In genomic region chr14:33996450-33996849, GRCh38 we compare ENCODE assay signal across 26 cellular contexts. TPM values are rescaled to one million over a fixed set of nuclear protein-coding genes. Genes with fewer than 3 reads are reported as not detected.
DNase-seq lines count a peak whose midpoint lies in the region; ATAC-seq and TF ChIP-seq lines count a peak whose summit lies in the region.
"Had no signal": no experiment of that assay in that cellular context is flagged by ENCODE, and none has a peak within 500 bp of the region (broad histone marks: within the 10 kb centered on the region; RNA-seq: fewer than 3 reads in every experiment).

No MANE protein-coding gene starts in this region.

- no peaks in the 10 kb centered on the region for H3K4me1 ChIP-seq in IMR-90 (ENCODE audit: control insufficient read depth, insufficient read depth, low read length)
- H3K4me1 ChIP-seq: ascending aorta, SJCRH30, spleen had no signal

- no peak overlapping the region for H3K4me2 ChIP-seq in IMR-90 (ENCODE audit: low read depth, low read length)

- H4K5ac ChIP-seq in IMR-90 (ENCODE audit: low read depth, low read length) = no peak overlapping the region

- H2BK5ac ChIP-seq in IMR-90 (ENCODE audit: low read depth, low read length, poor library complexity, severe bottlenecking) = peak overlapping the region; percentile 24

- in situ Hi-C loops in IMR-90 (cut with MboI; ENCODE audit: low sequenced_read_pairs) = no loop called here

- no peak overlapping the region for H3K23ac ChIP-seq in IMR-90 (ENCODE audit: low read depth, low read length)

- dilution Hi-C loops in IMR-90 (cut with HindIII; ENCODE audit: low sequenced_read_pairs, unreplicated experiment) = no loop called here

- H3K4me3 Mint-ChIP-seq in T-helper 17 cell = peak overlapping the region; percentile 7
- H3K4me3 Mint-ChIP-seq: activated CD4-positive, alpha-beta T cell treated with anti-CD3 and anti-CD28 coated beads, Interleukin-2, amount 10 ng/mL, durations not matched to agents 24 days and 14 days; activated naive CD8-positive, alpha-beta T cell treated with anti-CD3 and anti-CD28 coated beads for 36 hours; CD4-positive, alpha-beta T cell; mesothelial cell of epicardium; stimulated activated naive CD8-positive, alpha-beta T cell treated with anti-CD3 and anti-CD28 coated beads, Interleukin-15, Interleukin-2, amounts not matched to agents 100 ng/mL and 50 ng/mL, for 24 hours had no signal

- no peaks in the 10 kb centered on the region for H3K36me3 ChIP-seq in IMR-90 (ENCODE audit: control insufficient read depth, insufficient read depth, low read length)
- H3K36me3 ChIP-seq: ascending aorta, SJCRH30, spleen had no signal

- H3K4me1 Mint-ChIP-seq in T-helper 17 cell = peaks cover 17% of the 10 kb centered on the region
- H3K4me1 Mint-ChIP-seq: activated naive CD8-positive, alpha-beta T cell treated with anti-CD3 and anti-CD28 coated beads for 36 hours had no signal

- no peak overlapping the region for H3K56ac ChIP-seq in IMR-90 (ENCODE audit: extremely low read depth, insufficient read depth, low read length)

- H3K27ac ChIP-seq in IMR-90 (ENCODE audit: insufficient read depth, low read length) = no peak overlapping the region
- H3K27ac ChIP-seq: ascending aorta, SJCRH30, spleen had no signal

- no peaks in the 10 kb centered on the region for H3K27me3 ChIP-seq in IMR-90 (ENCODE audit: control insufficient read depth, insufficient read depth, low read length)
- H3K27me3 ChIP-seq: ascending aorta, SJCRH30, spleen had no signal

- no peak overlapping the region for H3K4ac ChIP-seq in IMR-90 (ENCODE audit: low read depth, low read length)

- H2AK5ac ChIP-seq in IMR-90 (ENCODE audit: low read depth, low read length) = no peak overlapping the region

- CTCF ChIA-PET in IMR-90 (lab: Yijun Ruan, JAX) = no interaction called here

- no peak overlapping the region for H3K27ac Mint-ChIP-seq in T-helper 17 cell
- H3K27ac Mint-ChIP-seq: activated CD4-positive, alpha-beta T cell treated with anti-CD3 and anti-CD28 coated beads, Interleukin-2, amount 10 ng/mL, durations not matched to agents 24 days and 14 days; activated naive CD8-positive, alpha-beta T cell treated with anti-CD3 and anti-CD28 coated beads for 36 hours; CD4-positive, alpha-beta T cell; mesothelial cell of epicardium; stimulated activated naive CD8-positive, alpha-beta T cell treated with anti-CD3 and anti-CD28 coated beads, Interleukin-15, Interleukin-2, amounts not matched to agents 100 ng/mL and 50 ng/mL, for 24 hours had no signal

- no peak overlapping the region for H3K14ac ChIP-seq in IMR-90 (replicated peaks; ENCODE audit: low read depth, low read length)

- no peaks in the 10 kb centered on the region for H3K9me1 ChIP-seq in IMR-90 (ENCODE audit: insufficient read depth, low read length)

- no peak overlapping the region for H2BK15ac ChIP-seq in IMR-90 (ENCODE audit: low read depth, low read length)

- no peaks in the 10 kb centered on the region for H4K20me1 ChIP-seq in IMR-90 (ENCODE audit: insufficient read depth, low read length)

- H3K9ac ChIP-seq in IMR-90 (ENCODE audit: low read depth, low read length) = no peak overlapping the region

- no peak for TF ChIP-seq POLR2A in IMR-90 (IDR thresholded peaks at IDR 0.05; ENCODE audit: low read depth, low read length)

- intact Hi-C loops in IMR-90 (cut with micrococcal nuclease) = no loop called here

- H2BK20ac ChIP-seq in IMR-90 (ENCODE audit: low read depth, low read length) = no peak overlapping the region

- ATAC-seq in IMR-90 (ENCODE audit: low read depth) (no peak), T-helper 17 cell (no peak)
- ATAC-seq: right cardiac atrium had no signal

- peaks cover 10% of the 10 kb centered on the region for H3K36me3 Mint-ChIP-seq in T-helper 17 cell (ENCODE audit: low read depth)
- H3K36me3 Mint-ChIP-seq: mesothelial cell of epicardium had no signal

- H2AK9ac ChIP-seq in IMR-90 (replicated peaks; ENCODE audit: low read depth, low read length, poor library complexity) = no peak overlapping the region

- H3K9me3 ChIP-seq in IMR-90 (ENCODE audit: control insufficient read depth, insufficient read depth, low read length) = no peaks in the 10 kb centered on the region
- H3K9me3 ChIP-seq in T-helper 17 cell (ENCODE audit: control insufficient read depth, low read length, poor library complexity, severe bottlenecking) = no peaks in the 10 kb centered on the region
- H3K9me3 ChIP-seq: ascending aorta, SJCRH30, spleen had no signal

- POLR2A ChIA-PET in IMR-90 (lab: Charles Lee; ENCODE audit: unreplicated experiment) = no interaction called here

- H3K18ac ChIP-seq in IMR-90 (ENCODE audit: low read depth, low read length) = no peak overlapping the region

- H2BK120ac ChIP-seq in IMR-90 (ENCODE audit: low read depth, low read length) = no peak overlapping the region

- DNase-seq in COLO668 (lab: John Stamatoyannopoulos, UW; ENCODE audit: unreplicated experiment) (peak; percentile 85), IMR-90 (no peak), NCI-H2107 (lab: John Stamatoyannopoulos, UW) (peak; percentile 79), T-helper 17 cell (no peak), NOMO-1 treated with DMSO at 0.1 percent for 48 hours (lab: John Stamatoyannopoulos, UW; ENCODE audit: unreplicated experiment) (no peak), OCI-M1 (lab: John Stamatoyannopoulos, UW) (no peak)
- DNase-seq in activated CD8-positive, alpha-beta memory T cell treated with anti-CD3 and anti-CD28 coated beads for 24 hours = no peak
- DNase-seq: activated CD4-positive, alpha-beta T cell treated with anti-CD3 and anti-CD28 coated beads, Interleukin-2, amount 10 ng/mL, durations not matched to agents 24 days and 14 days; activated effector memory CD4-positive, alpha-beta T cell treated with anti-CD3 and anti-CD28 coated beads, Interleukin-2, amount 50 U/mL, for 16 hours; activated naive CD8-positive, alpha-beta T cell treated with anti-CD3 and anti-CD28 coated beads for 36 hours; activated T-cell treated with anti-CD3 and anti-CD28 coated beads, Interleukin-2, amount 50 U/mL, for 1 hour; CD4-positive, alpha-beta T cell; EL; MV-4-11; NCI-H69; posterior cingulate gyrus; right cardiac atrium; RPMI8226; SJCRH30; spleen; stimulated activated CD4-positive, alpha-beta T cell treated with anti-CD3 and anti-CD28 coated beads, Interleukin-2, amount 100 ng/mL, for 24 hours; stimulated activated CD8-positive, alpha-beta memory T cell treated with anti-CD3 and anti-CD28 coated beads, Interleukin-4, amount 100 ng/mL, for 48 hours had no signal

- no peak overlapping the region for H2AFZ ChIP-seq in IMR-90 (replicated peaks; ENCODE audit: low read length, poor library complexity)

- H3K79me1 ChIP-seq in IMR-90 (ENCODE audit: low read depth in 1 of 2, low read length in 2 of 2) = no peaks in the 10 kb centered on the region

- BruUV-seq in IMR-90 (replicated peaks; lab: Mats Ljungman, UMichigan) = no TSS peak

- H4K8ac ChIP-seq in IMR-90 (ENCODE audit: low read depth in 2 of 2, low read length in 2 of 2) = no peak overlapping the region

- WGBS in IMR-90 (ENCODE audit: extremely low coverage in 2 of 2, insufficient read length in 1 of 2), 2 experiments = no CpG with 5 or more reads among the region's 8 CpGs

- TF ChIP-seq RAD21 in IMR-90 (IDR thresholded peaks at IDR 0.05; ENCODE audit: low read length) = no peak

- no peak for TF ChIP-seq CTCF in IMR-90 (conservative IDR thresholded peaks at IDR 0.05; ENCODE audit: low read depth, low read length)

- H4K91ac ChIP-seq in IMR-90 (ENCODE audit: insufficient read depth, low read depth, low read length) = no peak overlapping the region

- no peaks in the 10 kb centered on the region for H3K27me3 Mint-ChIP-seq in T-helper 17 cell
- H3K27me3 Mint-ChIP-seq: activated naive CD8-positive, alpha-beta T cell treated with anti-CD3 and anti-CD28 coated beads for 36 hours; CD4-positive, alpha-beta T cell; stimulated activated naive CD8-positive, alpha-beta T cell treated with anti-CD3 and anti-CD28 coated beads, Interleukin-15, Interleukin-2, amounts not matched to agents 100 ng/mL and 50 ng/mL, for 24 hours had no signal

- no peak overlapping the region for H3K4me3 ChIP-seq in IMR-90 (ENCODE audit: insufficient read depth, low read depth, low read length)
- H3K4me3 ChIP-seq: ascending aorta, SJCRH30, spleen had no signal

TF ChIP-seq in IMR-90, 13 proteins besides CTCF, POLR2A, EP300 and RAD21:
- no peak for TF ChIP-seq NFE2L2 (IDR thresholded peaks at IDR 0.05; ENCODE audit: low read depth, low read length)
- no peak for TF ChIP-seq MAZ (IDR thresholded peaks at IDR 0.05; ENCODE audit: borderline replicate concordance, low read depth, low read length)
- no peak for TF ChIP-seq MXI1 (IDR thresholded peaks at IDR 0.05; ENCODE audit: borderline replicate concordance, low read depth, low read length)
- TF ChIP-seq CHD1 (IDR thresholded peaks at IDR 0.05; ENCODE audit: low read depth, low read length) = no peak
- TF ChIP-seq CEBPB (IDR thresholded peaks at IDR 0.05; ENCODE audit: low read depth, low read length) = no peak
- TF ChIP-seq USF2 (IDR thresholded peaks at IDR 0.05; ENCODE audit: low read depth, low read length) = no peak

RNA-seq across cellular contexts. Expression of gene EGLN3, which starts 45.6 kb away (rescaled TPM):
- total RNA-seq in IMR-90 (2012; rRNA removed) (under 0.01 and 0.28 TPM in 2 replicates), T-helper 17 cell (10 to 100 TPM; 10.3 to 16.9 TPM)
- 0.03 and 0.10 TPM in 2 replicates for polyA plus RNA-seq in IMR-90 (2012; rRNA removed)
- polyA plus RNA-seq in IMR-90 (2012; cell fraction: cytosol; rRNA removed) = 0.02 and 0.04 TPM in 2 replicates
- polyA plus RNA-seq in IMR-90 (2012; cell fraction: nucleus; rRNA removed; ENCODE audit: low replicate concordance) = not detected in 2 replicates
- polyA plus RNA-seq: endothelial cell of umbilical vein had no signal

Comparison
In these comparisons a context has a peak if more than half of its experiments do, and no peak if none do; other contexts are left out.
1. DNase-seq: peak in COLO668 (single experiment) and NCI-H2107 (single experiment); none in IMR-90 (single experiment), T-helper 17 cell (0 of 3), activated CD8-positive, alpha-beta memory T cell treated with anti-CD3 and anti-CD28 coated beads for 24 hours (single experiment), NOMO-1 treated with DMSO at 0.1 percent for 48 hours (single experiment) and OCI-M1 (single experiment).